12 cellular contexts compared by ENCODE assay signal in genomic region chr6:37060195-37060559, GRCh38. TPM values are rescaled to one million over a fixed set of nuclear protein-coding genes. Genes with fewer than 3 reads are reported as not detected.
DNase-seq lines count a peak whose midpoint lies in the region; ATAC-seq and TF ChIP-seq lines count a peak whose summit lies in the region.
"Had no signal": no experiment of that assay in that cellular context is flagged by ENCODE, and none has a peak within 500 bp of the region (broad histone marks: within the 10 kb centered on the region; RNA-seq: fewer than 3 reads in every experiment).

No MANE protein-coding gene starts in this region.

- CTCF ChIA-PET in SK-N-SH (lab: Yijun Ruan, JAX), result interaction anchor here (0.6 to 36.6 kb wide), 6 partner anchors 9 to 115 kb away, joined by 3 to 678 read pairs (median 13); partner anchors contain the start of gene PIM1

- TF ChIP-seq EP300 in SK-N-SH (IDR thresholded peaks at IDR 0.05; ENCODE audit: borderline replicate concordance in 1 of 2, low read depth in 1 of 2, low read length in 1 of 2) (no peak), upper lobe of left lung (IDR thresholded peaks at IDR 0.05) (no peak)

- no peak for TF ChIP-seq CTCF in SK-N-SH (IDR thresholded peaks at IDR 0.05)
- no peak for TF ChIP-seq CTCF in brain (conservative IDR thresholded peaks at IDR 0.05)
- TF ChIP-seq CTCF in upper lobe of left lung (IDR thresholded peaks at IDR 0.05), result no peak

- WGBS in SK-N-SH (ENCODE audit: low lambda C conversion rate), result 90% methylated on average over 4 of the region's 4 CpGs
- WGBS in upper lobe of left lung, 2 donors, result 56 to 61% methylated on average over 4 of the region's 4 CpGs

- POLR2A ChIA-PET in SK-N-SH (lab: Yijun Ruan, JAX), result no interaction called here

- peak overlapping the region; percentile 80; the same call in 1 of the 2 replicates for H2AFZ ChIP-seq in SK-N-SH (ENCODE audit: low read depth)

- H3K9me3 ChIP-seq in SK-N-SH (no peaks in the 10 kb centered on the region), upper lobe of left lung (no peaks in the 10 kb centered on the region)

- H4K20me1 ChIP-seq in SK-N-SH (ENCODE audit: insufficient read depth), result no peaks in the 10 kb centered on the region

- H3K36me3 ChIP-seq in SK-N-SH (replicated peaks in 1 of 2; ENCODE audit: control insufficient read depth in 1 of 2, insufficient read depth in 2 of 2, low read length in 1 of 2), result no peaks in the 10 kb centered on the region
- no peaks in the 10 kb centered on the region for H3K36me3 ChIP-seq in upper lobe of left lung

- no peak for DNase-seq in SK-N-SH
- peak; percentile 9 for DNase-seq in medulla oblongata (ENCODE audit: extremely low spot score)
- no peak for DNase-seq in upper lobe of left lung
- no peak for DNase-seq in NCI-H526 treated with DMSO at 0.1 percent for 48 hours (lab: John Stamatoyannopoulos, UW)
- DNase-seq in HuH-7.5 (ENCODE audit: low spot score), result no peak
- DNase-seq: naive B cell, NCI-H774 had no signal

- peaks cover 0 to 10% (median 0%) of the 10 kb centered on the region in 5 experiments for H3K9me3 Mint-ChIP-seq in brain
- H3K9me3 Mint-ChIP-seq: central memory CD8-positive, alpha-beta T cell; naive B cell; T-helper 2 cell treated with Interferon-gamma antibody and Interleukin-4, amounts not matched to agents 5 μg/mL and 100 μg/mL, for 36 hours had no signal

- H3K4me3 Mint-ChIP-seq in brain, result no peak overlapping the region
- H3K4me3 Mint-ChIP-seq: central memory CD8-positive, alpha-beta T cell; naive B cell; T-helper 2 cell treated with Interferon-gamma antibody and Interleukin-4, amounts not matched to agents 5 μg/mL and 100 μg/mL, for 36 hours had no signal

- H3K4me2 ChIP-seq in SK-N-SH, result peak overlapping the region; percentile 86

- no peaks in the 10 kb centered on the region for H3K36me3 Mint-ChIP-seq in brain
- H3K36me3 Mint-ChIP-seq: naive B cell had no signal

- H3K27ac ChIP-seq in SK-N-SH (ENCODE audit: low read depth in 2 of 2, low read length in 1 of 2) (peak overlapping the region; percentile 72 to 96), upper lobe of left lung (peak overlapping the region in 3 of 4 donors; percentile 6 to 72 (median 68))

- no peaks in the 10 kb centered on the region for H3K79me2 ChIP-seq in SK-N-SH (ENCODE audit: insufficient read depth)

- peak overlapping the region; percentile 81 for H3K9ac ChIP-seq in SK-N-SH

- H3F3A ChIP-seq in SK-N-SH (replicated peaks; ENCODE audit: insufficient read depth), result peaks cover 16% of the 10 kb centered on the region

- H3K9me2 ChIP-seq in SK-N-SH, result no peaks in the 10 kb centered on the region

- H3K4me1 ChIP-seq in SK-N-SH (ENCODE audit: control insufficient read depth in 1 of 2, insufficient read depth in 2 of 2, low read depth in 1 of 2, low read length in 1 of 2) (peaks cover 10 to 17% of the 10 kb centered on the region in 2 experiments; a peak in 3 of 4 replicates), upper lobe of left lung (peaks cover 10 to 12% (median 11%) of the 10 kb centered on the region in 4 donors)

- peak overlapping the region in 3 of 5 experiments; percentile 85 to 97 (median 96) for H3K27ac Mint-ChIP-seq in brain
- H3K27ac Mint-ChIP-seq: T-helper 2 cell treated with Interferon-gamma antibody and Interleukin-4, amounts not matched to agents 5 μg/mL and 100 μg/mL, for 36 hours had no signal

- H3K27me3 ChIP-seq in SK-N-SH (ENCODE audit: insufficient read depth) (no peaks in the 10 kb centered on the region), upper lobe of left lung (no peaks in the 10 kb centered on the region)

- H3K4me3 ChIP-seq in SK-N-SH (ENCODE audit: low read depth in 2 of 2, low read length in 1 of 2) (no peak overlapping the region), upper lobe of left lung (no peak overlapping the region)

- ATAC-seq in SK-N-SH treated with all-trans-retinoic acid at 6 μM for 48 hours (no peak), upper lobe of left lung (ENCODE audit: low FRiP score in 2 of 2) (no peak), HG02884 (IDR thresholded peaks at IDR 0.05; ENCODE audit: unreplicated experiment) (no peak)

- no peak for TF ChIP-seq RAD21 in SK-N-SH (IDR thresholded peaks at IDR 0.05; ENCODE audit: low read length)

- TF ChIP-seq POLR2A in upper lobe of left lung (IDR thresholded peaks at IDR 0.05), result no peak

- H3K27me3 Mint-ChIP-seq in brain, result peaks cover 5% of the 10 kb centered on the region
- H3K27me3 Mint-ChIP-seq: central memory CD8-positive, alpha-beta T cell had no signal

- H3K4me1 Mint-ChIP-seq in brain, result peaks cover 29% of the 10 kb centered on the region
- H3K4me1 Mint-ChIP-seq: central memory CD8-positive, alpha-beta T cell had no signal

TF ChIP-seq in SK-N-SH, 30 proteins besides CTCF, POLR2A, EP300 and RAD21 (continues in another document):
- TF ChIP-seq TAF1 (IDR thresholded peaks at IDR 0.05; ENCODE audit: borderline replicate concordance, low read depth, low read length) (no peak), FOXM1 (IDR thresholded peaks at IDR 0.05; ENCODE audit: low read depth) (no peak), POLR2AphosphoS5 (IDR thresholded peaks at IDR 0.05; ENCODE audit: low read depth, low read length) (no peak), SIN3A (IDR thresholded peaks at IDR 0.05; ENCODE audit: borderline replicate concordance, low read depth, low read length) (no peak), USF1 (IDR thresholded peaks at IDR 0.05; ENCODE audit: borderline replicate concordance, low read depth) (no peak), RXRA (IDR thresholded peaks at IDR 0.05; ENCODE audit: borderline replicate concordance, low read depth) (no peak), JUND (IDR thresholded peaks at IDR 0.05) (no peak), EZH2phosphoT487 (IDR thresholded peaks at IDR 0.05; ENCODE audit: borderline replicate concordance, low read depth) (no peak), NFIC (IDR thresholded peaks at IDR 0.05; ENCODE audit: borderline replicate concordance) (no peak), TCF12 (IDR thresholded peaks at IDR 0.05) (no peak), NRF1 (IDR thresholded peaks at IDR 0.05; ENCODE audit: low read depth, low read length) (no peak)

TF ChIP-seq in SK-N-SH treated with all-trans-retinoic acid at 6 μM for 48 hours, 23 proteins besides CTCF, POLR2A, EP300 and RAD21:
- TF ChIP-seq, protein P1, sequence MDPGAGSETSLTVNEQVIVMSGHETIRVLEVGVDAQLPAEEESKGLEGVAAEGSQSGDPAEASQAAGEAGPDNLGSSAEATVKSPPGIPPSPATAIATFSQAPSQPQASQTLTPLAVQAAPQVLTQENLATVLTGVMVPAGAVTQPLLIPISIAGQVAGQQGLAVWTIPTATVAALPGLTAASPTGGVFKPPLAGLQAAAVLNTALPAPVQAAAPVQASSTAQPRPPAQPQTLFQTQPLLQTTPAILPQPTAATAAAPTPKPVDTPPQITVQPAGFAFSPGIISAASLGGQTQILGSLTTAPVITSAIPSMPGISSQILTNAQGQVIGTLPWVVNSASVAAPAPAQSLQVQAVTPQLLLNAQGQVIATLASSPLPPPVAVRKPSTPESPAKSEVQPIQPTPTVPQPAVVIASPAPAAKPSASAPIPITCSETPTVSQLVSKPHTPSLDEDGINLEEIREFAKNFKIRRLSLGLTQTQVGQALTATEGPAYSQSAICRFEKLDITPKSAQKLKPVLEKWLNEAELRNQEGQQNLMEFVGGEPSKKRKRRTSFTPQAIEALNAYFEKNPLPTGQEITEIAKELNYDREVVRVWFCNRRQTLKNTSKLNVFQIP (CRISPR knock-in tag; IDR thresholded peaks at IDR 0.05; ENCODE audit: borderline replicate concordance, low read depth), result no peak
- no peak for TF ChIP-seq PPARA (CRISPR knock-in tag; IDR thresholded peaks at IDR 0.05; ENCODE audit: borderline replicate concordance)
- no peak for TF ChIP-seq TOX (CRISPR knock-in tag; IDR thresholded peaks at IDR 0.05; ENCODE audit: borderline replicate concordance)
- no peak for TF ChIP-seq ZFP3 (CRISPR knock-in tag; IDR thresholded peaks at IDR 0.05)

RNA-seq across cellular contexts. Expression of gene FGD2, which starts 54.7 kb away (rescaled TPM):
- polyA plus RNA-seq in SK-N-SH (2012; rRNA removed) (not detected in 2 replicates), brain (ENCODE audit: insufficient read depth, low read depth, low replicate concordance) (0.58 TPM)
- polyA plus RNA-seq in SK-N-SH (2012; cell fraction: cytosol; rRNA removed), result 0.01 TPM in 1 of 2 replicates, not detected in the other
- 0.13 and 0.16 TPM in 2 replicates for polyA plus RNA-seq in SK-N-SH (2012; cell fraction: nucleus; rRNA removed)
- total RNA-seq in upper lobe of left lung, result 100 to 1,000 TPM in 3 of 6 donors, 10 to 100 TPM in 3; 50.8 to 204 (median 92.3) TPM
